Comparison of ENCODE assay signal across 8 cellular contexts in genomic region chr15:83871808-83872559, GRCh38.
DNase-seq lines count a peak whose midpoint lies in the region; ATAC-seq, FAIRE-seq and TF ChIP-seq lines count a peak whose summit lies in the region.

No MANE protein-coding gene starts in this region.

- H4K20me1 ChIP-seq in astrocyte (ENCODE audit: insufficient read depth, low read length): no peaks in the 10 kb centered on the region

- no peaks in the 10 kb centered on the region for H3K27me3 ChIP-seq in astrocyte (ENCODE audit: insufficient read depth, low read length)
- H3K27me3 ChIP-seq in CD8-positive, alpha-beta T cell (ENCODE audit: insufficient read depth, low read length): no peaks in the 10 kb centered on the region

- H3K4me2 ChIP-seq in astrocyte (ENCODE audit: low read length): peak overlapping the region; percentile 65

- H3K9me3 ChIP-seq in astrocyte (ENCODE audit: insufficient read depth, low read depth, low read length): no peaks in the 10 kb centered on the region
- no peaks in the 10 kb centered on the region for H3K9me3 ChIP-seq in CD8-positive, alpha-beta T cell (ENCODE audit: low read length)

- peak overlapping the region; percentile 43 for H3K27ac ChIP-seq in astrocyte (ENCODE audit: low read depth, low read length)
- H3K27ac ChIP-seq in CD8-positive, alpha-beta T cell (ENCODE audit: low read depth, low read length): no peak overlapping the region

- H3K9ac ChIP-seq in astrocyte (ENCODE audit: low read length): peak overlapping the region; percentile 30

- peak; percentile 53 for ATAC-seq in HG02623 (IDR thresholded peaks at IDR 0.05; ENCODE audit: unreplicated experiment)
- no peak for ATAC-seq in CD8-positive, alpha-beta T cell
- ATAC-seq in GM19455 (IDR thresholded peaks at IDR 0.05; ENCODE audit: unreplicated experiment): no peak

- H3K9me3 Mint-ChIP-seq in astrocyte (ENCODE audit: unreplicated experiment): no peaks in the 10 kb centered on the region
- H3K9me3 Mint-ChIP-seq in immature natural killer cell: peaks cover 0 to 4% (median 0%) of the 10 kb centered on the region in 6 donors
- no peaks in the 10 kb centered on the region for H3K9me3 Mint-ChIP-seq in CD8-positive, alpha-beta T cell

- H3K36me3 Mint-ChIP-seq in astrocyte (ENCODE audit: low read depth, unreplicated experiment): no peaks in the 10 kb centered on the region
- no peaks in the 10 kb centered on the region for H3K36me3 Mint-ChIP-seq in immature natural killer cell
- no peaks in the 10 kb centered on the region for H3K36me3 Mint-ChIP-seq in CD8-positive, alpha-beta T cell

- H3K4me3 ChIP-seq in astrocyte (ENCODE audit: insufficient read depth, low read depth, low read length): no peak overlapping the region
- H3K4me3 ChIP-seq in CD8-positive, alpha-beta T cell (ENCODE audit: low read depth, low read length): no peak overlapping the region

- no peaks in the 10 kb centered on the region for H3K79me2 ChIP-seq in astrocyte (ENCODE audit: insufficient read depth, low read length)

- no peak for DNase-seq in GM12891 (ENCODE audit: insufficient read length, low spot score)
- peak; percentile 81 for DNase-seq in astrocyte (ENCODE audit: low read depth)
- DNase-seq in myocyte (ENCODE audit: low read depth): peak; percentile 68
- no peak for DNase-seq in immature natural killer cell
- no peak for DNase-seq in stimulated activated naive CD4-positive, alpha-beta T cell treated with Interleukin-2 at 50 U/mL for 16 hours (lab: John Stamatoyannopoulos, UW)
- no peak for DNase-seq in CD8-positive, alpha-beta T cell

- intact Hi-C loops in CD8-positive, alpha-beta T cell (cut with DNase I, micrococcal nuclease): no loop called here

- H3K4me1 ChIP-seq in astrocyte (ENCODE audit: insufficient read depth, low read length): peaks cover 11% of the 10 kb centered on the region
- H3K4me1 ChIP-seq in CD8-positive, alpha-beta T cell (ENCODE audit: insufficient read depth, low read length): no peaks in the 10 kb centered on the region

- H3K4me1 Mint-ChIP-seq in astrocyte (ENCODE audit: low read depth, unreplicated experiment) (peaks cover 27% of the 10 kb centered on the region), immature natural killer cell (no peaks in the 10 kb centered on the region)
- no peaks in the 10 kb centered on the region for H3K4me1 Mint-ChIP-seq in CD8-positive, alpha-beta T cell (ENCODE audit: low read depth)

- TF ChIP-seq CTCF in astrocyte (IDR thresholded peaks at IDR 0.05; ENCODE audit: insufficient read depth, low read depth, low read length): no peak
- TF ChIP-seq CTCF in CD8-positive, alpha-beta T cell (IDR thresholded peaks at IDR 0.05): no peak

- H3K27ac Mint-ChIP-seq in astrocyte (ENCODE audit: unreplicated experiment) (peak overlapping the region; percentile 79), immature natural killer cell (no peak overlapping the region)
- no peak overlapping the region for H3K27ac Mint-ChIP-seq in CD8-positive, alpha-beta T cell

- H2AFZ ChIP-seq in astrocyte (ENCODE audit: low read depth, low read length): no peak overlapping the region

- H3K27me3 Mint-ChIP-seq in astrocyte (ENCODE audit: low read depth, unreplicated experiment) (no peaks in the 10 kb centered on the region), immature natural killer cell (ENCODE audit: low read depth in 3 of 3) (peaks cover 0 to 4% (median 0%) of the 10 kb centered on the region in 3 donors)
- peaks cover 2% of the 10 kb centered on the region for H3K27me3 Mint-ChIP-seq in CD8-positive, alpha-beta T cell (ENCODE audit: low read depth)

- TF ChIP-seq POLR2A in GM12891 (IDR thresholded peaks at IDR 0.05; ENCODE audit: low read depth, low read length): no peak

- H3K36me3 ChIP-seq in astrocyte (ENCODE audit: insufficient read depth, low read length): no peaks in the 10 kb centered on the region
- no peaks in the 10 kb centered on the region for H3K36me3 ChIP-seq in CD8-positive, alpha-beta T cell (ENCODE audit: insufficient read depth, low read length)

- POLR2A ChIA-PET in CD8-positive, alpha-beta T cell (lab: Charles Lee): no interaction called here

- H3K4me3 Mint-ChIP-seq in astrocyte (ENCODE audit: unreplicated experiment) (no peak overlapping the region), immature natural killer cell (no peak overlapping the region)
- H3K4me3 Mint-ChIP-seq in CD8-positive, alpha-beta T cell: no peak overlapping the region

- FAIRE-seq in GM12891 (lab: Jason Lieb, UNC) (peak; percentile 69), astrocyte (lab: Jason Lieb, UNC) (peak; percentile 73)

- CTCF ChIA-PET in CD8-positive, alpha-beta T cell (lab: Charles Lee): no interaction called here

TF ChIP-seq in GM12891, 5 proteins besides CTCF, POLR2A, EP300 and RAD21:
- TF ChIP-seq SPI1 (IDR thresholded peaks at IDR 0.05; ENCODE audit: low read depth, low read length): no peak

Comparison
In these comparisons a context has a peak if more than half of its experiments do, and no peak if none do; other contexts are left out.
1. DNase-seq: peak in astrocyte (single experiment) and myocyte (single experiment); none in GM12891 (single experiment), immature natural killer cell (0 of 3), stimulated activated naive CD4-positive, alpha-beta T cell treated with Interleukin-2 at 50 U/mL for 16 hours (single experiment) and CD8-positive, alpha-beta T cell (0 of 7).